Comparison of ENCODE assay signal across 23 cellular contexts in genomic region chr17:22251493-22251892, GRCh38.
DNase-seq lines count a peak whose midpoint lies in the region; ATAC-seq and TF ChIP-seq lines count a peak whose summit lies in the region.
"Had no signal": no experiment of that assay in that cellular context is flagged by ENCODE, and none has a peak within 500 bp of the region (broad histone marks: within the 10 kb centered on the region; RNA-seq: fewer than 3 reads in every experiment).

No MANE protein-coding gene starts in this region.

- no peak for TF ChIP-seq CTCF in OCI-LY1 (IDR thresholded peaks at IDR 0.05; ENCODE audit: low read length)

- peak; percentile 55 for ATAC-seq in activated T-helper 17 cell treated with anti-CD3 and anti-CD28 coated beads, Interleukin-2, amount 50 U/mL, for 72 hours (replicated peaks)
- ATAC-seq: GM12878 had no signal

- no peak overlapping the region for H3K4me2 ChIP-seq in OCI-LY1 (ENCODE audit: low read length)
- H3K4me2 ChIP-seq: BLaER1 had no signal

- no peaks in the 10 kb centered on the region for H3K27me3 ChIP-seq in OCI-LY1 (ENCODE audit: insufficient read depth, low read length)
- H3K27me3 ChIP-seq: BE2C, BLaER1 had no signal

- H3K4me1 Mint-ChIP-seq in activated T-helper 17 cell treated with anti-CD3 and anti-CD28 coated beads, Interleukin-2, amount 50 U/mL, for 72 hours = no peaks in the 10 kb centered on the region
- H3K4me1 Mint-ChIP-seq in activated CD4-positive, alpha-beta T cell treated with anti-CD3 and anti-CD28 coated beads, Interleukin-2, amount 10 ng/mL, durations not matched to agents 7 days and 5 days = no peaks in the 10 kb centered on the region
- H3K4me1 Mint-ChIP-seq: CD14-positive monocyte; CD4-positive, alpha-beta memory T cell; CD4-positive, CD25-positive, alpha-beta regulatory T cell; CD8-positive, alpha-beta memory T cell had no signal

- H3K9me3 Mint-ChIP-seq in activated T-helper 17 cell treated with anti-CD3 and anti-CD28 coated beads, Interleukin-2, amount 50 U/mL, for 72 hours = no peaks in the 10 kb centered on the region
- H3K9me3 Mint-ChIP-seq in activated CD4-positive, alpha-beta T cell treated with anti-CD3 and anti-CD28 coated beads, Interleukin-2, amount 10 ng/mL, durations not matched to agents 7 days and 5 days = peaks cover 6% of the 10 kb centered on the region

- H3K4me3 Mint-ChIP-seq in activated T-helper 17 cell treated with anti-CD3 and anti-CD28 coated beads, Interleukin-2, amount 50 U/mL, for 72 hours = no peak overlapping the region
- H3K4me3 Mint-ChIP-seq in activated CD4-positive, alpha-beta T cell treated with anti-CD3 and anti-CD28 coated beads, Interleukin-2, amount 10 ng/mL, durations not matched to agents 7 days and 5 days = no peak overlapping the region
- H3K4me3 Mint-ChIP-seq: CD14-positive monocyte; CD4-positive, alpha-beta memory T cell; CD4-positive, CD25-positive, alpha-beta regulatory T cell; CD8-positive, alpha-beta memory T cell had no signal

- no peak for DNase-seq in activated CD4-positive, alpha-beta T cell treated with anti-CD3 and anti-CD28 coated beads, Interleukin-2, amount 10 ng/mL, durations not matched to agents 7 days and 5 days
- DNase-seq in islet precursor cell (no peak), HCEC 1CT (no peak)
- DNase-seq: 8988T; ACHN; BE2C; C1 segment of cervical spinal cord; CD4-positive, alpha-beta memory T cell; CD4-positive, CD25-positive, alpha-beta regulatory T cell; CD8-positive, alpha-beta memory T cell; COR-L47; DMS 273 treated with DMSO at 0.1 percent for 48 hours; DMS153; DMS53; DMS79; DND-41; EL; GDM1 had no signal

- H3K9me2 ChIP-seq in OCI-LY1 (ENCODE audit: low read depth, low read length) = no peaks in the 10 kb centered on the region

- H3K79me2 ChIP-seq in OCI-LY1 (ENCODE audit: insufficient read depth, low read length) = no peaks in the 10 kb centered on the region

- POLR2A ChIA-PET in activated CD4-positive, alpha-beta T cell treated with anti-CD3 and anti-CD28 coated beads, Interleukin-2, amount 10 ng/mL, durations not matched to agents 7 days and 5 days (lab: Charles Lee) = no interaction called here

- no peaks in the 10 kb centered on the region for H3K27me3 Mint-ChIP-seq in activated T-helper 17 cell treated with anti-CD3 and anti-CD28 coated beads, Interleukin-2, amount 50 U/mL, for 72 hours
- H3K27me3 Mint-ChIP-seq in activated CD4-positive, alpha-beta T cell treated with anti-CD3 and anti-CD28 coated beads, Interleukin-2, amount 10 ng/mL, durations not matched to agents 7 days and 5 days = no peaks in the 10 kb centered on the region
- H3K27me3 Mint-ChIP-seq: CD4-positive, alpha-beta memory T cell; CD4-positive, CD25-positive, alpha-beta regulatory T cell; CD8-positive, alpha-beta memory T cell had no signal

- H2AFZ ChIP-seq in OCI-LY1 (ENCODE audit: low read length) = 0 out of 2 replicates have a peak overlapping the region, but pooled peaks have one; percentile 65

- CTCF ChIA-PET in activated CD4-positive, alpha-beta T cell treated with anti-CD3 and anti-CD28 coated beads, Interleukin-2, amount 10 ng/mL, durations not matched to agents 7 days and 5 days (lab: Charles Lee) = no interaction called here

- H3K9me3 ChIP-seq in OCI-LY1 (ENCODE audit: low read length) = peaks cover 31% of the 10 kb centered on the region
- H3K9me3 ChIP-seq: BE2C, BLaER1 had no signal

- H3K4me3 ChIP-seq in OCI-LY1 (ENCODE audit: low read depth, low read length, poor library complexity, severe bottlenecking) = no peak overlapping the region
- H3K4me3 ChIP-seq: BLaER1, GM12878 had no signal

- H3K4me1 ChIP-seq in OCI-LY1 (ENCODE audit: insufficient read depth, low read length, severe bottlenecking) = no peaks in the 10 kb centered on the region
- H3K4me1 ChIP-seq: BE2C, BLaER1 had no signal

- no peaks in the 10 kb centered on the region for H4K20me1 ChIP-seq in OCI-LY1 (ENCODE audit: insufficient read depth, low read length)
- H4K20me1 ChIP-seq: BLaER1 had no signal

- no peaks in the 10 kb centered on the region for H3F3A ChIP-seq in OCI-LY1 (ENCODE audit: insufficient read depth, low read length)

- H3K27ac Mint-ChIP-seq in activated T-helper 17 cell treated with anti-CD3 and anti-CD28 coated beads, Interleukin-2, amount 50 U/mL, for 72 hours = no peak overlapping the region
- no peak overlapping the region for H3K27ac Mint-ChIP-seq in activated CD4-positive, alpha-beta T cell treated with anti-CD3 and anti-CD28 coated beads, Interleukin-2, amount 10 ng/mL, durations not matched to agents 7 days and 5 days
- H3K27ac Mint-ChIP-seq: CD14-positive monocyte; CD4-positive, alpha-beta memory T cell; CD4-positive, CD25-positive, alpha-beta regulatory T cell; CD8-positive, alpha-beta memory T cell had no signal

- no peaks in the 10 kb centered on the region for H3K36me3 Mint-ChIP-seq in activated T-helper 17 cell treated with anti-CD3 and anti-CD28 coated beads, Interleukin-2, amount 50 U/mL, for 72 hours (ENCODE audit: low read depth)
- no peaks in the 10 kb centered on the region for H3K36me3 Mint-ChIP-seq in activated CD4-positive, alpha-beta T cell treated with anti-CD3 and anti-CD28 coated beads, Interleukin-2, amount 10 ng/mL, durations not matched to agents 7 days and 5 days (ENCODE audit: low read depth)
- H3K36me3 Mint-ChIP-seq: CD14-positive monocyte; CD4-positive, alpha-beta memory T cell; CD4-positive, CD25-positive, alpha-beta regulatory T cell; CD8-positive, alpha-beta memory T cell had no signal

- no peak overlapping the region for H3K9ac ChIP-seq in OCI-LY1 (ENCODE audit: low read length)
- H3K9ac ChIP-seq: BLaER1 had no signal

- no peak overlapping the region for H3K27ac ChIP-seq in OCI-LY1 (ENCODE audit: low read depth, low read length, poor library complexity, severe bottlenecking)
- H3K27ac ChIP-seq: BLaER1 had no signal

- H3K36me3 ChIP-seq in OCI-LY1 (ENCODE audit: insufficient read depth, low read length) = no peaks in the 10 kb centered on the region; the same call in 1 of the 2 replicates
- H3K36me3 ChIP-seq: BE2C, BLaER1 had no signal
